1 cellular context compared by ENCODE assay signal in the genomic region with DNA sequence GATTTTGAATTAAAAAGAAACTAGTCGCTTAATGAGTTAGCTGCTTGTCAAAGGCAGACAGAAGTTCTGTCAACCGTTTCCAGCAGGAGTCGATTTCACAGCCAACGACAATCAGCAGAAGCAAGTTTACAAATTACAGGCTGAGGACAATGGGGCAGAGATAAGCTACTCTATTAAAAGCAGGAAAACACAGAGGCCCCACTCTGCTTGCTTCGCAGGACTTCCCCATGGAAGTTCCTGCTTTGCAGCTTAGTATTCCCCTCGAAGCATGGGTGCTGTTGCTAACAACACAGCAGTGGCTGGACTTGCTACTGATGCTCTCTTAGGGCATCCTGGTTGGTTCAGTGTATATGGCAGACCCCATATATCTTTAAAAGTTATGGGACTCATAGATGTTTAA.
TF ChIP-seq lines count a peak whose summit lies in the region.

No MANE protein-coding gene starts in this region.

TF ChIP-seq in WTC11, 78 proteins besides CTCF, POLR2A, EP300 and RAD21 (continued from another document):
- no peak for TF ChIP-seq ARID4B (CRISPR knock-in tag; IDR thresholded peaks at IDR 0.05; ENCODE audit: borderline replicate concordance)
